Comparison of ENCODE assay signal across 1 cellular context in the genomic region with DNA sequence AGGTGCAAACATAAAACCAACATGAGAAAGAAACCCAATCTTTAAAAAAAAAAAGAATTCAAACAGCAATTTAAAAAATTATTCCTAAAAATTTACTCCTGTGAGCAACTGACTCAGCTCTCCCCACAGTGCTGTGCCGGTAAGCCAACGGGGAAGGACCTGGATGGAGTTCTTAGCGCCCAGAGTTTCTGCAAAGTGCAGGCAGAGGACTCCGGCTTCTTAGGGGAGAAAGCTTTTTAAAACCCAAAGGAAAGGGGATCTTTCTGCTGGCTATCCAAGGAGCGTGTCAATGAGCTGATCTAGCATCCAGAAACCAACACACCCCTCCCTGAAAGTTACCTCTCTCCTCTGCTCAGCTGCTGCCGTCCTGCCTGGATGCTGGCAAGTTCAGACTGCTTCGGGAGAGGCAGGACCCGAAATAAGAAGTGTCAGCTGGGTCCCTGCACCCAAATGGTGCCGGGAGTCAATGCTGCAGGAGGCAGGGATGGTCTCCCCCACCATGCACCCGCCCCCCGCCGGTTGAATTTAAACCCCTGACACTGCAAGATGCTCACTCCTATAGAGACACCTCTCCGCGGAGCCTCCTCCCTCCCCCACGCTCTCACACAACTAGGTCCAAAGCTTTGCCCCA.
TF ChIP-seq lines count a peak whose summit lies in the region.

No MANE protein-coding gene starts in this region.

TF ChIP-seq in HEK293T, 16 proteins besides CTCF, POLR2A, EP300 and RAD21 (continued from another document):
- TF ChIP-seq ELF4 (IDR thresholded peaks at IDR 0.05) = no peak
- TF ChIP-seq, protein P1, sequence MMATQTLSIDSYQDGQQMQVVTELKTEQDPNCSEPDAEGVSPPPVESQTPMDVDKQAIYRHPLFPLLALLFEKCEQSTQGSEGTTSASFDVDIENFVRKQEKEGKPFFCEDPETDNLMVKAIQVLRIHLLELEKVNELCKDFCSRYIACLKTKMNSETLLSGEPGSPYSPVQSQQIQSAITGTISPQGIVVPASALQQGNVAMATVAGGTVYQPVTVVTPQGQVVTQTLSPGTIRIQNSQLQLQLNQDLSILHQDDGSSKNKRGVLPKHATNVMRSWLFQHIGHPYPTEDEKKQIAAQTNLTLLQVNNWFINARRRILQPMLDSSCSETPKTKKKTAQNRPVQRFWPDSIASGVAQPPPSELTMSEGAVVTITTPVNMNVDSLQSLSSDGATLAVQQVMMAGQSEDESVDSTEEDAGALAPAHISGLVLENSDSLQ (IDR thresholded peaks at IDR 0.05) = no peak
- TF ChIP-seq BHLHE40 (IDR thresholded peaks at IDR 0.05; ENCODE audit: borderline replicate concordance) = no peak
- TF ChIP-seq FOXK2 (IDR thresholded peaks at IDR 0.05) = no peak
- TF ChIP-seq ARNT (IDR thresholded peaks at IDR 0.05) = no peak
- no peak for TF ChIP-seq FOXA1 (IDR thresholded peaks at IDR 0.05)
